In the genomic region with DNA sequence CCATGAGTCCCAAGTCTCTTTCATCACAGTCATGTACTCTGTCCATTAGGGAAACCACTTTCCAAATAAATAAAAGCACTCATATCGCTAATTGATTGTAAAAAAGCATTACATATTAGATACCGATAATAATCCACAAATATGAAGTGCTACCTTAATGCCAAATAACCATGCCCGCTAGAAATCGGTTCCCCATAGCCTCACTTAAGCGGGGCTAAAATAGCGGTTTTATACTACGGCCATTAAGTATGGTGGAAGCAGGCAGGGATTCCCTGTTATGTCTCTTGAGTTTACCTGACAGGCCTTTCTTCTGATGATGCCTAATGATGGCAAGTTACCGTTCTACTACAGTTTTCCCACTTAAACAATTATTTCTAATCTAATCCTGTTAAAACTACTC, we compare ENCODE assay signal across 21 cellular contexts. TPM values are rescaled to one million over a fixed set of nuclear protein-coding genes. Genes with fewer than 3 reads are reported as not detected.
DNase-seq lines count a peak whose midpoint lies in the region; ATAC-seq and TF ChIP-seq lines count a peak whose summit lies in the region.
"Had no signal": no experiment of that assay in that cellular context is flagged by ENCODE, and none has a peak within 500 bp of the region (broad histone marks: within the 10 kb centered on the region; RNA-seq: fewer than 3 reads in every experiment).

No MANE protein-coding gene starts in this region.

- H3K27ac Mint-ChIP-seq in activated naive CD4-positive, alpha-beta T cell treated with anti-CD3 and anti-CD28 coated beads for 36 hours: peak overlapping the region; percentile 69
- no peak overlapping the region for H3K27ac Mint-ChIP-seq in activated naive CD4-positive, alpha-beta T cell treated with anti-CD3 and anti-CD28 coated beads, Interleukin-2, amount 10 ng/mL, durations not matched to agents 7 days and 5 days
- peak overlapping the region; percentile 88 for H3K27ac Mint-ChIP-seq in activated naive CD8-positive, alpha-beta T cell
- H3K27ac Mint-ChIP-seq in neural crest cell (ENCODE audit: unreplicated experiment): no peak overlapping the region

- H2AK5ac ChIP-seq in IMR-90 (ENCODE audit: low read depth, low read length): no peak overlapping the region

- intact Hi-C loops in activated naive CD4-positive, alpha-beta T cell treated with anti-CD3 and anti-CD28 coated beads for 36 hours (cut with micrococcal nuclease): no loop called here
- intact Hi-C loops in IMR-90 (cut with micrococcal nuclease): no loop called here

- H3K9me3 ChIP-seq in IMR-90 (ENCODE audit: control insufficient read depth, insufficient read depth, low read length): no peaks in the 10 kb centered on the region
- H3K9me3 ChIP-seq: gastrocnemius medialis, Peyer's patch, SJSA1, tibial artery had no signal

- H3K4me3 ChIP-seq in IMR-90 (ENCODE audit: insufficient read depth, low read depth, low read length): no peak overlapping the region
- H3K4me3 ChIP-seq: gastrocnemius medialis, lung, Peyer's patch, SJSA1, tibial artery had no signal

- TF ChIP-seq POLR2A in IMR-90 (IDR thresholded peaks at IDR 0.05; ENCODE audit: low read depth, low read length): no peak

- H4K8ac ChIP-seq in IMR-90 (ENCODE audit: low read depth in 2 of 2, low read length in 2 of 2): no peak overlapping the region

- no peak overlapping the region for H2AFZ ChIP-seq in IMR-90 (replicated peaks; ENCODE audit: low read length, poor library complexity)
- H2AFZ ChIP-seq: parathyroid adenoma had no signal

- POLR2A ChIA-PET in IMR-90 (lab: Charles Lee; ENCODE audit: unreplicated experiment): no interaction called here

- H2BK20ac ChIP-seq in IMR-90 (ENCODE audit: low read depth, low read length): no peak overlapping the region

- BruUV-seq in IMR-90 (replicated peaks; lab: Mats Ljungman, UMichigan): no TSS peak

- H4K91ac ChIP-seq in IMR-90 (ENCODE audit: insufficient read depth, low read depth, low read length): no peak overlapping the region

- no peak for TF ChIP-seq RAD21 in IMR-90 (IDR thresholded peaks at IDR 0.05; ENCODE audit: low read length)

- CTCF ChIA-PET in activated naive CD4-positive, alpha-beta T cell treated with anti-CD3 and anti-CD28 coated beads for 36 hours (lab: Charles Lee): interaction anchor here (1.6 kb wide), 1 partner anchor 30 kb away, joined by 7 read pairs; no protein-coding TSS in a partner anchor
- CTCF ChIA-PET in activated naive CD4-positive, alpha-beta T cell treated with anti-CD3 and anti-CD28 coated beads, Interleukin-2, amount 10 ng/mL, durations not matched to agents 7 days and 5 days (lab: Charles Lee): interaction anchor here (7.2 kb wide), 1 partner anchor 36 kb away, joined by 234 read pairs; no protein-coding TSS in a partner anchor
- CTCF ChIA-PET in IMR-90 (lab: Yijun Ruan, JAX): no interaction called here

- no peak overlapping the region for H4K5ac ChIP-seq in IMR-90 (ENCODE audit: low read depth, low read length)

- H3K4ac ChIP-seq in IMR-90 (ENCODE audit: low read depth, low read length): no peak overlapping the region

- WGBS in IMR-90 (ENCODE audit: extremely low coverage in 2 of 2, insufficient read length in 1 of 2), 2 experiments: no CpG with 5 or more reads among the region's 8 CpGs

- H3K18ac ChIP-seq in IMR-90 (ENCODE audit: low read depth, low read length): no peak overlapping the region

- peaks cover 4% of the 10 kb centered on the region for H3K4me1 ChIP-seq in IMR-90 (ENCODE audit: control insufficient read depth, insufficient read depth, low read length)
- H3K4me1 ChIP-seq: parathyroid adenoma had no signal

- H2BK5ac ChIP-seq in IMR-90 (ENCODE audit: low read depth, low read length, poor library complexity, severe bottlenecking): no peak overlapping the region

- peak overlapping the region; percentile 45; the same call in 1 of the 2 replicates for H3K23ac ChIP-seq in IMR-90 (ENCODE audit: low read depth, low read length)

- H2BK15ac ChIP-seq in IMR-90 (ENCODE audit: low read depth, low read length): no peak overlapping the region

- dilution Hi-C loops in IMR-90 (cut with HindIII; ENCODE audit: low sequenced_read_pairs, unreplicated experiment): no loop called here

- no peak for ATAC-seq in IMR-90 (ENCODE audit: low read depth)
- ATAC-seq: esophagus mucosa, gastrocnemius medialis had no signal

- no peak overlapping the region for H3K27ac ChIP-seq in IMR-90 (ENCODE audit: insufficient read depth, low read length)
- H3K27ac ChIP-seq: gastrocnemius medialis, KMS-11, parathyroid adenoma, SJSA1, tibial artery had no signal

- H3K4me3 Mint-ChIP-seq in activated naive CD4-positive, alpha-beta T cell treated with anti-CD3 and anti-CD28 coated beads for 36 hours: no peak overlapping the region
- no peak overlapping the region for H3K4me3 Mint-ChIP-seq in activated naive CD4-positive, alpha-beta T cell treated with anti-CD3 and anti-CD28 coated beads, Interleukin-2, amount 10 ng/mL, durations not matched to agents 7 days and 5 days
- H3K4me3 Mint-ChIP-seq in activated naive CD8-positive, alpha-beta T cell: peak overlapping the region; percentile 90
- peak overlapping the region; percentile 74 for H3K4me3 Mint-ChIP-seq in neural crest cell

- H3K14ac ChIP-seq in IMR-90 (replicated peaks; ENCODE audit: low read depth, low read length): no peak overlapping the region

- H2BK120ac ChIP-seq in IMR-90 (ENCODE audit: low read depth, low read length): no peak overlapping the region

- TF ChIP-seq CTCF in IMR-90 (conservative IDR thresholded peaks at IDR 0.05; ENCODE audit: low read depth, low read length) (no peak), neural crest cell (conservative IDR thresholded peaks at IDR 0.05) (no peak)

- H3K36me3 Mint-ChIP-seq in activated naive CD4-positive, alpha-beta T cell treated with anti-CD3 and anti-CD28 coated beads for 36 hours (ENCODE audit: low read depth): peaks cover 23% of the 10 kb centered on the region
- H3K36me3 Mint-ChIP-seq in activated naive CD4-positive, alpha-beta T cell treated with anti-CD3 and anti-CD28 coated beads, Interleukin-2, amount 10 ng/mL, durations not matched to agents 7 days and 5 days: peaks cover 55% of the 10 kb centered on the region
- H3K36me3 Mint-ChIP-seq in activated naive CD8-positive, alpha-beta T cell: peaks cover 10% of the 10 kb centered on the region
- no peaks in the 10 kb centered on the region for H3K36me3 Mint-ChIP-seq in neural crest cell (ENCODE audit: low read depth)

- peaks cover 29% of the 10 kb centered on the region; the same call in 1 of the 2 replicates for H4K20me1 ChIP-seq in IMR-90 (ENCODE audit: insufficient read depth, low read length)

- in situ Hi-C loops in IMR-90 (cut with MboI; ENCODE audit: low sequenced_read_pairs) (no loop called here), ACHN (cut with HindIII; ENCODE audit: low pct_ligation_motif_present, low pct_unique_long_range_greater_than_20kb, low sequenced_read_pairs) (no loop called here)

- peaks cover 9% of the 10 kb centered on the region for H3K36me3 ChIP-seq in IMR-90 (ENCODE audit: control insufficient read depth, insufficient read depth, low read length)

- peaks cover 10% of the 10 kb centered on the region; the same call in 1 of the 2 replicates for H3K9me1 ChIP-seq in IMR-90 (ENCODE audit: insufficient read depth, low read length)

- no peak for DNase-seq in activated naive CD4-positive, alpha-beta T cell treated with anti-CD3 and anti-CD28 coated beads for 36 hours
- no peak for DNase-seq in activated naive CD4-positive, alpha-beta T cell treated with anti-CD3 and anti-CD28 coated beads, Interleukin-2, amount 10 ng/mL, durations not matched to agents 7 days and 5 days
- DNase-seq in IMR-90 (no peak), neural crest cell (ENCODE audit: low read depth, low spot score) (no peak), ACHN (no peak), NCI-H345 (lab: John Stamatoyannopoulos, UW) (no peak)
- no peak for DNase-seq in stimulated activated CD4-positive, alpha-beta T cell treated with anti-CD3 and anti-CD28 coated beads, Interleukin-4, amount 100 ng/mL, for 24 hours
- DNase-seq: activated naive CD4-positive, alpha-beta T cell; cerebellar nuclear complex; gastrocnemius medialis; NCI-H1048; NCI-H1930; Peyer's patch; stimulated activated naive CD4-positive, alpha-beta T cell; tibial artery had no signal

- no peak overlapping the region for H3K56ac ChIP-seq in IMR-90 (ENCODE audit: extremely low read depth, insufficient read depth, low read length)

- peaks cover 64% of the 10 kb centered on the region for H3K4me1 Mint-ChIP-seq in activated naive CD4-positive, alpha-beta T cell treated with anti-CD3 and anti-CD28 coated beads for 36 hours (ENCODE audit: low read depth)
- peaks cover 69% of the 10 kb centered on the region for H3K4me1 Mint-ChIP-seq in activated naive CD4-positive, alpha-beta T cell treated with anti-CD3 and anti-CD28 coated beads, Interleukin-2, amount 10 ng/mL, durations not matched to agents 7 days and 5 days
- peaks cover 73% of the 10 kb centered on the region for H3K4me1 Mint-ChIP-seq in activated naive CD8-positive, alpha-beta T cell (ENCODE audit: low read depth)
- H3K4me1 Mint-ChIP-seq in neural crest cell: peaks cover 37% of the 10 kb centered on the region

- no peaks in the 10 kb centered on the region for H3K27me3 Mint-ChIP-seq in activated naive CD4-positive, alpha-beta T cell treated with anti-CD3 and anti-CD28 coated beads for 36 hours (ENCODE audit: low read depth)
- no peaks in the 10 kb centered on the region for H3K27me3 Mint-ChIP-seq in activated naive CD4-positive, alpha-beta T cell treated with anti-CD3 and anti-CD28 coated beads, Interleukin-2, amount 10 ng/mL, durations not matched to agents 7 days and 5 days
- no peaks in the 10 kb centered on the region for H3K27me3 Mint-ChIP-seq in activated naive CD8-positive, alpha-beta T cell
- H3K27me3 Mint-ChIP-seq in neural crest cell (ENCODE audit: low read depth): no peaks in the 10 kb centered on the region

- no peak overlapping the region for H2AK9ac ChIP-seq in IMR-90 (replicated peaks; ENCODE audit: low read depth, low read length, poor library complexity)

- no peak overlapping the region for H3K4me2 ChIP-seq in IMR-90 (ENCODE audit: low read depth, low read length)
- H3K4me2 ChIP-seq: KMS-11 had no signal

- H3K9me3 Mint-ChIP-seq in activated naive CD4-positive, alpha-beta T cell treated with anti-CD3 and anti-CD28 coated beads for 36 hours: no peaks in the 10 kb centered on the region
- no peaks in the 10 kb centered on the region for H3K9me3 Mint-ChIP-seq in activated naive CD4-positive, alpha-beta T cell treated with anti-CD3 and anti-CD28 coated beads, Interleukin-2, amount 10 ng/mL, durations not matched to agents 7 days and 5 days
- H3K9me3 Mint-ChIP-seq in activated naive CD8-positive, alpha-beta T cell (ENCODE audit: low read depth): no peaks in the 10 kb centered on the region
- no peaks in the 10 kb centered on the region for H3K9me3 Mint-ChIP-seq in neural crest cell

- no peak overlapping the region for H3K9ac ChIP-seq in IMR-90 (ENCODE audit: low read depth, low read length)
- H3K9ac ChIP-seq: KMS-11, parathyroid adenoma had no signal

- no peaks in the 10 kb centered on the region for H3K27me3 ChIP-seq in IMR-90 (ENCODE audit: control insufficient read depth, insufficient read depth, low read length)
- H3K27me3 ChIP-seq: gastrocnemius medialis, Peyer's patch, SJSA1, tibial artery had no signal

- H3K79me1 ChIP-seq in IMR-90 (ENCODE audit: low read depth in 1 of 2, low read length in 2 of 2): peaks cover 13 to 61% of the 10 kb centered on the region in 2 experiments; a peak in 3 of 4 replicates

RNA-seq across cellular contexts. Expression of a gene that starts 3.9 kb away (rescaled TPM):
- total RNA-seq in activated naive CD4-positive, alpha-beta T cell treated with anti-CD3 and anti-CD28 coated beads for 36 hours: 10 to 100 TPM; 60.5 to 62.4 TPM
- 11.3 and 15.6 TPM in 2 replicates for total RNA-seq in IMR-90 (2012; rRNA removed)
- 3.3 and 4.6 TPM in 2 replicates for polyA plus RNA-seq in IMR-90 (2012; rRNA removed)
- 0.54 and 0.71 TPM in 2 replicates for polyA plus RNA-seq in IMR-90 (2012; cell fraction: cytosol; rRNA removed)
- polyA plus RNA-seq in IMR-90 (2012; cell fraction: nucleus; rRNA removed; ENCODE audit: low replicate concordance): 1.1 and 8.4 TPM in 2 replicates
- total RNA-seq in neural crest cell: 30.1 and 33.1 TPM in 2 replicates

RNA-seq across cellular contexts. Expression of a gene that starts 52.4 kb away (rescaled TPM):
- under 1 TPM; 0.15 to 0.26 TPM for total RNA-seq in activated naive CD4-positive, alpha-beta T cell treated with anti-CD3 and anti-CD28 coated beads for 36 hours
- total RNA-seq in IMR-90 (2012; rRNA removed) (1.1 and 1.4 TPM in 2 replicates), neural crest cell (13.1 and 14.0 TPM in 2 replicates)
- polyA plus RNA-seq in IMR-90 (2012; rRNA removed): 2.5 and 3.0 TPM in 2 replicates
- 1.1 and 2.4 TPM in 2 replicates for polyA plus RNA-seq in IMR-90 (2012; cell fraction: cytosol; rRNA removed)
- polyA plus RNA-seq in IMR-90 (2012; cell fraction: nucleus; rRNA removed; ENCODE audit: low replicate concordance): 2.9 and 5.4 TPM in 2 replicates

Comparison
In these comparisons a context has a peak if more than half of its experiments do, and no peak if none do; other contexts are left out.
1. H3K27ac Mint-ChIP-seq: peak in activated naive CD4-positive, alpha-beta T cell treated with anti-CD3 and anti-CD28 coated beads for 36 hours (single experiment) and activated naive CD8-positive, alpha-beta T cell (single experiment); none in activated naive CD4-positive, alpha-beta T cell treated with anti-CD3 and anti-CD28 coated beads, Interleukin-2, amount 10 ng/mL, durations not matched to agents 7 days and 5 days (single experiment) and neural crest cell (single experiment).
2. H3K4me3 Mint-ChIP-seq: peak in activated naive CD8-positive, alpha-beta T cell (single experiment) and neural crest cell (single experiment); none in activated naive CD4-positive, alpha-beta T cell treated with anti-CD3 and anti-CD28 coated beads for 36 hours (single experiment) and activated naive CD4-positive, alpha-beta T cell treated with anti-CD3 and anti-CD28 coated beads, Interleukin-2, amount 10 ng/mL, durations not matched to agents 7 days and 5 days (single experiment).